Comparison of ENCODE assay signal across 8 cellular contexts in genomic region chr20:1469925-1470571, GRCh38. TPM values are rescaled to one million over a fixed set of nuclear protein-coding genes. Genes with fewer than 3 reads are reported as not detected.
A peak's percentile ranks its signal among the peaks of the same experiment; 100 is the strongest.
DNase-seq lines count a peak whose midpoint lies in the region; ATAC-seq and TF ChIP-seq lines count a peak whose summit lies in the region.

No MANE protein-coding gene starts in this region.

- CTCF ChIA-PET in activated CD4-positive, alpha-beta T cell treated with anti-CD3 and anti-CD28 coated beads, Interleukin-2, amount 10 ng/mL, durations not matched to agents 7 days and 5 days (lab: Charles Lee): interaction anchor here (0.7 to 1.9 kb wide), 3 partner anchors 36 to 307 kb away, joined by 3 to 7 read pairs (median 3); no protein-coding TSS in a partner anchor
- CTCF ChIA-PET in OCI-LY7 (lab: Charles Lee; ENCODE audit: unreplicated experiment): no interaction called here

- H2AFZ ChIP-seq in OCI-LY7 (ENCODE audit: low read length): no peak overlapping the region

- BruUV-seq in OCI-LY7 (replicated peaks; lab: Mats Ljungman, UMichigan): no TSS peak

- peak; percentile 79 for TF ChIP-seq CTCF in OCI-LY7 (conservative IDR thresholded peaks at IDR 0.05; ENCODE audit: low read length)

- no peaks in the 10 kb centered on the region for H3K9me3 ChIP-seq in OCI-LY7 (ENCODE audit: low read length)

- peaks cover 24% of the 10 kb centered on the region for H3K4me1 Mint-ChIP-seq in activated CD4-positive, alpha-beta T cell treated with anti-CD3 and anti-CD28 coated beads, Interleukin-2, amount 10 ng/mL, durations not matched to agents 7 days and 5 days

- no peak overlapping the region for H3K27ac Mint-ChIP-seq in activated CD4-positive, alpha-beta T cell treated with anti-CD3 and anti-CD28 coated beads, Interleukin-2, amount 10 ng/mL, durations not matched to agents 7 days and 5 days

- peaks cover 11% of the 10 kb centered on the region for H4K20me1 ChIP-seq in OCI-LY7 (ENCODE audit: insufficient read depth, low read length)

- no peak overlapping the region for H3K27ac ChIP-seq in OCI-LY7 (ENCODE audit: low read depth, low read length, poor library complexity, severe bottlenecking)
- no peak overlapping the region for H3K27ac ChIP-seq in caudate nucleus (ENCODE audit: low read depth, low read length)

- H3K4me1 ChIP-seq in OCI-LY7 (ENCODE audit: insufficient read depth, low read length, poor library complexity, severe bottlenecking): peaks cover 24% of the 10 kb centered on the region

- DNase-seq in activated CD4-positive, alpha-beta T cell treated with anti-CD3 and anti-CD28 coated beads, Interleukin-2, amount 10 ng/mL, durations not matched to agents 7 days and 5 days: peak; percentile 22
- DNase-seq in activated CD4-positive, alpha-beta T cell treated with anti-CD3 and anti-CD28 coated beads, Interleukin-2, amount 50 U/mL, for 1 hour: no peak
- DNase-seq in HuH-7 (ENCODE audit: low spot score) (peak; percentile 80), OCI-LY7 (ENCODE audit: low spot score) (peak; percentile 51), caudate nucleus (lab: John Stamatoyannopoulos, UW) (peak in 36 of 61 donors; percentile 4 to 74 (median 24)), kidney tubule cell (ENCODE audit: low spot score) (peak; percentile 100), superior temporal gyrus (ENCODE audit: extremely low spot score) (peak; percentile 66)

- no peak for ATAC-seq in GM21423 (IDR thresholded peaks at IDR 0.05; ENCODE audit: unreplicated experiment)

- POLR2A ChIA-PET in activated CD4-positive, alpha-beta T cell treated with anti-CD3 and anti-CD28 coated beads, Interleukin-2, amount 10 ng/mL, durations not matched to agents 7 days and 5 days (lab: Charles Lee): no interaction called here
- POLR2A ChIA-PET in OCI-LY7 (lab: Charles Lee): no interaction called here

- H3K79me2 ChIP-seq in OCI-LY7 (ENCODE audit: insufficient read depth, low read depth, low read length): peaks cover 12% of the 10 kb centered on the region

- no peaks in the 10 kb centered on the region for H3K9me2 ChIP-seq in OCI-LY7 (ENCODE audit: insufficient read depth, low read length)

- no peaks in the 10 kb centered on the region for H3K9me3 Mint-ChIP-seq in activated CD4-positive, alpha-beta T cell treated with anti-CD3 and anti-CD28 coated beads, Interleukin-2, amount 10 ng/mL, durations not matched to agents 7 days and 5 days

- H3K36me3 ChIP-seq in OCI-LY7 (ENCODE audit: insufficient read depth, low read length): no peaks in the 10 kb centered on the region

- no peaks in the 10 kb centered on the region for H3K36me3 Mint-ChIP-seq in activated CD4-positive, alpha-beta T cell treated with anti-CD3 and anti-CD28 coated beads, Interleukin-2, amount 10 ng/mL, durations not matched to agents 7 days and 5 days (ENCODE audit: low read depth)

- H3K4me2 ChIP-seq in OCI-LY7 (ENCODE audit: low read length): no peak overlapping the region

- intact Hi-C loops in OCI-LY7 (cut with micrococcal nuclease; ENCODE audit: unreplicated experiment): loop anchor here (10.0 kb wide), 2 partner anchors 155 to 245 kb away; partner anchors contain the start of gene RAD21L1

- H3K27me3 Mint-ChIP-seq in activated CD4-positive, alpha-beta T cell treated with anti-CD3 and anti-CD28 coated beads, Interleukin-2, amount 10 ng/mL, durations not matched to agents 7 days and 5 days: peaks cover 16% of the 10 kb centered on the region

- no peak overlapping the region for H3K4me3 Mint-ChIP-seq in activated CD4-positive, alpha-beta T cell treated with anti-CD3 and anti-CD28 coated beads, Interleukin-2, amount 10 ng/mL, durations not matched to agents 7 days and 5 days

- no peak overlapping the region for H3K4me3 ChIP-seq in OCI-LY7 (ENCODE audit: low read depth, low read length, poor library complexity, severe bottlenecking)

RNA-seq across cellular contexts. Expression of gene NSFL1C, which starts 3.4 kb away (rescaled TPM):
- 10 to 100 TPM; 56.5 to 64.8 TPM for total RNA-seq in activated CD4-positive, alpha-beta T cell treated with anti-CD3 and anti-CD28 coated beads, Interleukin-2, amount 10 ng/mL, durations not matched to agents 7 days and 5 days
- total RNA-seq in OCI-LY7 (2014; rRNA removed; shearing (Covaris generic)): 40.2 and 49.6 TPM in 2 replicates
- 77.1 and 80.0 TPM in 2 replicates for total RNA-seq in OCI-LY7 (2022)

RNA-seq across cellular contexts. Expression of gene SIRPB2, which starts 21.2 kb away (rescaled TPM):
- total RNA-seq in activated CD4-positive, alpha-beta T cell treated with anti-CD3 and anti-CD28 coated beads, Interleukin-2, amount 10 ng/mL, durations not matched to agents 7 days and 5 days: not detected
- total RNA-seq in OCI-LY7 (2014; rRNA removed; shearing (Covaris generic)): not detected in 2 replicates
- not detected in 2 replicates for total RNA-seq in OCI-LY7 (2022)
